8 cellular contexts compared by ENCODE assay signal in the genomic region with DNA sequence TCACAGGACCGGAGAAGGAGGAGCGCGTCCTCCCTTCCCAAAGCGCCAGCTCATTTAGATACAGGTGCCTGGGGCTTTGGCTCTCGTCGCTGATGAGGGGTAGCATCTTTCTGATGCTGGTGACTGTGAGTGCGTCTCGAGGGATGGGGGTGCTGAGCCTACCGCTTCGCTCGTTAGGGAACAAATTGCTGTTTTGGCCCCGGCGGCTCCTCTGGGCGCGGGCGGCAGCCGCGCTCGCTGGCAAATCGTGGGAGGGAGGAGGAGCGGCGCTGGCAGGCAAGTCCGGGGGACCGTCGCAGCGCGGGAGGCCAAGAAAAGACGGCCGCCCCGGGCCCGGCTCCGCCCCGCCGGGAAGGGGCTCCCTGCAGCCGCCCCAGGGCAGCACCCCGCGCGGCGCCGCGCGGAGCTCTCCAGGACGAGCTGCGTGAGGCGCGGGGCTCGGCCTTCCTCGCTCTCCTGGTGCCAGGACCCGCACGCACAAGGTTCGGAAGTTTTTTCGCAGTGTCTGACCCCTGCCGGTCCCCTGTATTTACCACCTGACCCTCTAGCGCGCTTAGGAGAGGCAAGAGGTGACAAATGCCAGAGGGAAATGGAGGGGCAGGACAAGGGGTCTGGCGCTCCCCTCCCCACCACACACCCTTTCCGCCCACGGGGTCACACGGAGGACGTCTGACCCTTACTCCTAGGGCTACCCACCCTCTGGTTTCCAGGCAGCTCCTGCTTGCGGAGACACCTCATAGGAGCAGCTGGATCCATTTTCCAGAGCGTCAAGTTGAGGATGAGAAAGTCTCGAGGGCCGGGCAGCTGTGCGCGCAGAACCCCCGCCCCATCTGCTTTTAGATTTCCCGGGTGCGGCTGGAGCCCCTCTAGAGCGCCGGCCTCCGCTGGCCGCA. TPM values are rescaled to one million over a fixed set of nuclear protein-coding genes. Genes with fewer than 3 reads are reported as not detected.
DNase-seq lines count a peak whose midpoint lies in the region; ATAC-seq, FAIRE-seq and TF ChIP-seq lines count a peak whose summit lies in the region.

No MANE protein-coding gene starts in this region.

- peaks cover 9% of the 10 kb centered on the region; the same call in 1 of the 2 replicates for H3F3A ChIP-seq in GM23248 (ENCODE audit: insufficient read depth)

- no peak for FAIRE-seq in A549 (lab: Jason Lieb, UNC)

- no peaks in the 10 kb centered on the region for H3K9me2 ChIP-seq in GM23248 (ENCODE audit: insufficient read depth)

- TF ChIP-seq EP300 in A549 (IDR thresholded peaks at IDR 0.05), result no peak

- ATAC-seq in A549 (peak; percentile 40 to 60), T-helper 17 cell (peak; percentile 18), HG02973 (IDR thresholded peaks at IDR 0.05; ENCODE audit: unreplicated experiment) (no peak), GM19452 (IDR thresholded peaks at IDR 0.05; ENCODE audit: unreplicated experiment) (no peak)

- H3K4me3 Mint-ChIP-seq in T-helper 17 cell, result peak overlapping the region; percentile 85

- no peak overlapping the region for H3K9ac ChIP-seq in GM23248
- H3K9ac ChIP-seq in mucosa of stomach (ENCODE audit: low read length), result peak overlapping the region; percentile 39

- H3K36me3 Mint-ChIP-seq in T-helper 17 cell (ENCODE audit: low read depth), result no peaks in the 10 kb centered on the region

- no peak; the same call in none of the 3 replicates for TF ChIP-seq CTCF in A549 (IDR thresholded peaks at IDR 0.05)
- no peak for TF ChIP-seq CTCF in dorsolateral prefrontal cortex (IDR thresholded peaks at IDR 0.05 in 54 of 56, conservative IDR thresholded peaks at IDR 0.05 in 2 of 56; ENCODE audit: low read depth in 1 of 56, partially characterized antibody in 56 of 56)
- no peak for TF ChIP-seq CTCF in tibial artery (IDR thresholded peaks at IDR 0.05)

- H3K27me3 ChIP-seq in GM23248 (replicated peaks; ENCODE audit: insufficient read depth) (peaks cover 32% of the 10 kb centered on the region), dorsolateral prefrontal cortex (peaks cover 0 to 14% (median 0%) of the 10 kb centered on the region in 45 donors), mucosa of stomach (ENCODE audit: control insufficient read depth, insufficient read depth, low read length) (peaks cover 44% of the 10 kb centered on the region), tibial artery (peaks cover 0 to 69% of the 10 kb centered on the region in 2 donors)

- H2AFZ ChIP-seq in GM23248, result peak overlapping the region; percentile 39

- no peaks in the 10 kb centered on the region for H3K27me3 Mint-ChIP-seq in T-helper 17 cell

- no peak overlapping the region for H3K27ac Mint-ChIP-seq in T-helper 17 cell

- no peaks in the 10 kb centered on the region for H4K20me1 ChIP-seq in GM23248 (ENCODE audit: insufficient read depth)

- H3K4me1 Mint-ChIP-seq in T-helper 17 cell, result peaks cover 22% of the 10 kb centered on the region

- TF ChIP-seq POLR2A in A549 (IDR thresholded peaks at IDR 0.05; ENCODE audit: low read length), result no peak

- peak overlapping the region; percentile 76 for H3K4me3 ChIP-seq in A549
- H3K4me3 ChIP-seq in GM23248, result peak overlapping the region; percentile 57
- peak overlapping the region; percentile 39 to 79 (median 64) for H3K4me3 ChIP-seq in dorsolateral prefrontal cortex
- peak overlapping the region; percentile 46 for H3K4me3 ChIP-seq in mucosa of stomach (ENCODE audit: low read length)
- peak overlapping the region; percentile 39 to 44 for H3K4me3 ChIP-seq in tibial artery

- 14% methylated on average over 61 of the region's 73 CpGs for WGBS in A549 (ENCODE audit: missing lambda C conversion rate)
- 2 to 4% methylated on average over 45 to 56 of the region's 73 CpGs for WGBS in GM23248 (ENCODE audit: low coverage in 1 of 2, low lambda C conversion rate in 2 of 2, missing lambda C conversion rate in 2 of 2), 2 experiments

- H3K36me3 ChIP-seq in GM23248 (ENCODE audit: low read depth) (no peaks in the 10 kb centered on the region), mucosa of stomach (ENCODE audit: control insufficient read depth, insufficient read depth, low read length) (no peaks in the 10 kb centered on the region), tibial artery (no peaks in the 10 kb centered on the region)

- in situ Hi-C loops in GM23248 (cut with MboI), result no loop called here

- H3K79me2 ChIP-seq in GM23248 (ENCODE audit: insufficient read depth), result no peaks in the 10 kb centered on the region

- peak in 1 of 2 experiments; percentile 48 for DNase-seq in A549 (ENCODE audit: low read depth in 1 of 2, low spot score in 1 of 2)
- DNase-seq in GM23248, result peak; percentile 45
- DNase-seq in T-helper 17 cell, result peak in 1 of 3 donors; percentile 31
- DNase-seq in dorsolateral prefrontal cortex, result peak in 7 of 10 donors; percentile 38 to 81 (median 64)
- DNase-seq in tibial artery, result no peak

- H3K4me1 ChIP-seq in A549 (peaks cover 32% of the 10 kb centered on the region), GM23248 (ENCODE audit: insufficient read depth) (peaks cover 6% of the 10 kb centered on the region), mucosa of stomach (ENCODE audit: control insufficient read depth, insufficient read depth, low read length) (peaks cover 11% of the 10 kb centered on the region), tibial artery (peaks cover 0 to 20% (median 18%) of the 10 kb centered on the region in 4 donors)

- POLR2A ChIA-PET in A549 (lab: Yijun Ruan, JAX), result interaction anchor here (1.2 to 1.7 kb wide), 2 partner anchors 171 to 203 kb away, joined by 6 read pairs; a partner anchor contains a TSS

- H3K27ac ChIP-seq in A549 (peak overlapping the region; percentile 65 to 91), GM23248 (no peak overlapping the region), dorsolateral prefrontal cortex (peak overlapping the region in 56 of 59 donors; percentile 8 to 91 (median 77)), tibial artery (no peak overlapping the region)

- CTCF ChIA-PET in A549 (lab: Yijun Ruan, JAX), result interaction anchor here (1.2 to 9.1 kb wide), 15 partner anchors 10 to 206 kb away, joined by 3 to 63 read pairs (median 7); a partner anchor contains a TSS

- TF ChIP-seq RAD21 in A549 (conservative IDR thresholded peaks at IDR 0.05 in 1 of 2, IDR thresholded peaks at IDR 0.05 in 1 of 2), result no peak

- H3K9me3 ChIP-seq in A549 (no peaks in the 10 kb centered on the region), GM23248 (ENCODE audit: low read depth) (no peaks in the 10 kb centered on the region), T-helper 17 cell (ENCODE audit: control insufficient read depth, low read length, poor library complexity, severe bottlenecking) (no peaks in the 10 kb centered on the region), mucosa of stomach (ENCODE audit: control insufficient read depth, low read length) (no peaks in the 10 kb centered on the region), tibial artery (no peaks in the 10 kb centered on the region)

- intact Hi-C loops in dorsolateral prefrontal cortex (cut with DNase I), result no loop called here
- intact Hi-C loops in tibial artery (cut with DNase I; ENCODE audit: low total_unique reads), result no loop called here

- H3K4me2 ChIP-seq in A549, result peak overlapping the region; percentile 92
- peak overlapping the region; percentile 71 for H3K4me2 ChIP-seq in GM23248 (ENCODE audit: unreplicated experiment)

TF ChIP-seq in A549, 52 proteins besides CTCF, POLR2A, EP300 and RAD21:
- TF ChIP-seq CHD4 (IDR thresholded peaks at IDR 0.05; ENCODE audit: borderline replicate concordance) (no peak), FOXS1 (CRISPR knock-in tag; IDR thresholded peaks at IDR 0.05) (no peak)
- TF ChIP-seq, protein P1, sequence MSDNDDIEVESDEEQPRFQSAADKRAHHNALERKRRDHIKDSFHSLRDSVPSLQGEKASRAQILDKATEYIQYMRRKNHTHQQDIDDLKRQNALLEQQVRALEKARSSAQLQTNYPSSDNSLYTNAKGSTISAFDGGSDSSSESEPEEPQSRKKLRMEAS (IDR thresholded peaks at IDR 0.05), result peak; percentile 3; the same call in 1 of the 2 replicates

RNA-seq across cellular contexts. Expression of a gene that starts 0.9 kb away (rescaled TPM):
- polyA plus RNA-seq in A549 (2011; rRNA removed) (1.0 and 1.2 TPM in 2 replicates), A549 (2017; fragmentation: RNase III; extraction: RNeasy Plus Mini Kit Qiagen cat#74134 plus additional on column Dnase treatment) (1.7 to 2.2 TPM (median 1.8 TPM) in 3 replicates), GM23248 (2016; fragmentation: Nextera tagmentation; extraction: Ambion mirVana) (0.09 and 0.10 TPM in 2 replicates)
- 2.1 and 3.0 TPM in 2 replicates for polyA plus RNA-seq in A549 (2012; cell fraction: cytosol; rRNA removed)
- polyA plus RNA-seq in A549 (2012; cell fraction: nucleus; rRNA removed), result 7.1 and 12.6 TPM in 2 replicates
- 0.70 and 0.88 TPM in 2 replicates for polyA minus RNA-seq in A549 (2011; rRNA and poly(A)+ RNA removed)
- total RNA-seq in GM23248 (2014; rRNA removed; shearing (Covaris generic)), result not detected in 2 replicates
- total RNA-seq in T-helper 17 cell (1 to 10 TPM; 2.7 to 3.1 TPM), dorsolateral prefrontal cortex (100 to 1,000 TPM in 36 of 120 experiments, 10 to 100 TPM in 84; 31.1 to 139 (median 94.3) TPM)

RNA-seq across cellular contexts. Expression of a gene that starts 30.0 kb away (rescaled TPM):
- polyA plus RNA-seq in A549 (2011; rRNA removed), result 68.5 and 69.4 TPM in 2 replicates
- polyA plus RNA-seq in A549 (2012; cell fraction: cytosol; rRNA removed), result 117 and 133 TPM in 2 replicates
- 243 and 281 TPM in 2 replicates for polyA plus RNA-seq in A549 (2012; cell fraction: nucleus; rRNA removed)
- 61.5 to 64.1 TPM (median 62.4 TPM) in 3 replicates for polyA plus RNA-seq in A549 (2017; fragmentation: RNase III; extraction: RNeasy Plus Mini Kit Qiagen cat#74134 plus additional on column Dnase treatment)
- polyA minus RNA-seq in A549 (2011; rRNA and poly(A)+ RNA removed), result 98.8 and 118 TPM in 2 replicates
- total RNA-seq in GM23248 (2014; rRNA removed; shearing (Covaris generic)), result 54.9 and 60.4 TPM in 2 replicates
- 64.2 and 66.0 TPM in 2 replicates for polyA plus RNA-seq in GM23248 (2016; fragmentation: Nextera tagmentation; extraction: Ambion mirVana)
- total RNA-seq in T-helper 17 cell, result 10 to 100 TPM; 78.0 to 92.2 TPM
- total RNA-seq in dorsolateral prefrontal cortex, result 10 to 100 TPM; 42.9 to 84.1 (median 60.3) TPM

Comparison
In these comparisons a context has a peak if more than half of its experiments do, and no peak if none do; other contexts are left out.
1. ATAC-seq: peak in A549 (2 of 2) and T-helper 17 cell (single experiment); none in HG02973 (single experiment) and GM19452 (single experiment).
2. DNase-seq: peak in GM23248 (single experiment) and dorsolateral prefrontal cortex (7 of 10); none in tibial artery (0 of 2).
3. H3K27ac ChIP-seq: peak in A549 (2 of 2) and dorsolateral prefrontal cortex (56 of 59); none in GM23248 (single experiment) and tibial artery (0 of 2).
4. RNA of a gene that starts 0.9 kb away (total RNA-seq): 31.1 to 139 TPM in dorsolateral prefrontal cortex; 2.7 to 3.1 TPM in T-helper 17 cell and not detected in GM23248; every median in the first group is over 4 times any median in the second.
5. Peak in every context shown above with its lines, with median percentiles within 50 percentile points of each other: H3K4me3 ChIP-seq.